In the genomic region with DNA sequence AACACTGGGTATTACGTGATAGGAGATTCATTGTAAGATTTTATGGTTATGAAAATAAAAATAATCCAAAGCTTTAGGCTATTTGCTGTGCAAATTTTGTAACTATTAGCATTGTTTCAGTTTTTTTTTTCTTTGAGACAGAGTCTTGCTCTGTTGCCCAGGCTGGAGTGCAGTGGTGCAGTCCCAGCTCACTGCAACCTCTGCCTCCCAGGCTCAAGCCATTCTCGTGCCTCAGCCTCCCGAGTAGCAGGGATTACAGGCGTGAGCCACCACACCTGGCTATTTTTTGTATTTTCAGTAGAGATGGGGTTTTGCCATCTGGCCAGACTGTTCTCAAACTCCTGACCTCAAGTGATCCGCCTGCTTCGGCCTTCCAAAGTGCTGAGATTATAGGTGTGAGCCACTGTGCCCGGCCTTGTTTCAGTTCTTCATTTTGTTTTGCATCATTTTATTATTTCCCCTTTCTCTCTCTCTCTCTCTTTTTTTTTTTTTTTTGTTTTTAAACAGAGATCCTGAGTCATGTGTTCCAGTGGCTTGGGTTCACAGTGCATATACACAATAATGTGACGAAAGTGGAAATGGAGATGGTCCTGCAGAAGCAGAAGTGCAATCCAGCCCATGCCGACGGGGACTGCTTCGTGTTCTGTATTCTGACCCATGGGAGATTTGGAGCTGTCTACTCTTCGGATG, we compare ENCODE assay signal across 8 cellular contexts. TPM values are rescaled to one million over a fixed set of nuclear protein-coding genes. Genes with fewer than 3 reads are reported as not detected.
DNase-seq lines count a peak whose midpoint lies in the region; ATAC-seq lines count a peak whose summit lies in the region.

No MANE protein-coding gene starts in this region.

- peak; percentile 45 for ATAC-seq in GM18520 (IDR thresholded peaks at IDR 0.05; ENCODE audit: unreplicated experiment)
- ATAC-seq in HG02571 (IDR thresholded peaks at IDR 0.05; ENCODE audit: unreplicated experiment), result peak; percentile 74

- no peak overlapping the region for H3K4ac ChIP-seq in mesendoderm (ENCODE audit: low read depth, low read length)

- no peak overlapping the region for H4K5ac ChIP-seq in mesendoderm (ENCODE audit: low read length)

- peak overlapping the region; percentile 91 to 97 (median 94) for H3K27ac Mint-ChIP-seq in IgD-negative memory B cell

- H2BK120ac ChIP-seq in mesendoderm (ENCODE audit: low read depth, low read length), result no peak overlapping the region

- H2BK15ac ChIP-seq in mesendoderm (replicated peaks; ENCODE audit: low read depth), result no peak overlapping the region

- no peaks in the 10 kb centered on the region for H3K79me2 ChIP-seq in mesendoderm (ENCODE audit: control insufficient read depth, insufficient read depth, low read length)

- no peak overlapping the region for H4K8ac ChIP-seq in mesendoderm (ENCODE audit: low read depth, low read length)

- H3K79me1 ChIP-seq in mesendoderm (ENCODE audit: low read length), result no peaks in the 10 kb centered on the region

- no peaks in the 10 kb centered on the region for H3K27me3 Mint-ChIP-seq in IgD-negative memory B cell

- H3K4me3 ChIP-seq in mesendoderm (ENCODE audit: low read length), result no peak overlapping the region

- peaks cover 0 to 3% (median 3%) of the 10 kb centered on the region in 3 donors for H3K9me3 Mint-ChIP-seq in IgD-negative memory B cell

- peaks cover 11% of the 10 kb centered on the region for H3K36me3 Mint-ChIP-seq in IgD-negative memory B cell

- H3K27ac ChIP-seq in layer of hippocampus (ENCODE audit: low read depth, low read length), result peak overlapping the region; percentile 36
- no peak overlapping the region for H3K27ac ChIP-seq in mesendoderm (ENCODE audit: low read depth, low read length)

- H3K36me3 ChIP-seq in mesendoderm (ENCODE audit: control insufficient read depth, insufficient read depth, low read length), result peaks cover 2% of the 10 kb centered on the region

- H3K27me3 ChIP-seq in layer of hippocampus (ENCODE audit: control insufficient read depth, insufficient read depth, low read length) (no peaks in the 10 kb centered on the region), mesendoderm (ENCODE audit: insufficient read depth, low read length, poor library complexity) (no peaks in the 10 kb centered on the region)

- no peak overlapping the region for H3K18ac ChIP-seq in mesendoderm (ENCODE audit: low read length)

- H3K23ac ChIP-seq in mesendoderm (ENCODE audit: low read length), result no peak overlapping the region

- H3K9ac ChIP-seq in mesendoderm (ENCODE audit: low read length), result no peak overlapping the region

- no peak for DNase-seq in NCI-H526 (lab: John Stamatoyannopoulos, UW)
- DNase-seq in NCI-H446 treated with DMSO at 0.1 percent for 48 hours (lab: John Stamatoyannopoulos, UW), result no peak
- DNase-seq in mesendoderm, result no peak
- DNase-seq in activated CD8-positive, alpha-beta memory T cell treated with anti-CD3 and anti-CD28 coated beads for 24 hours, result no peak

- no peak overlapping the region for H2AK5ac ChIP-seq in mesendoderm (ENCODE audit: low read length)

- no peaks in the 10 kb centered on the region for H3K4me1 ChIP-seq in mesendoderm (ENCODE audit: control insufficient read depth, low read depth, low read length)

- H3K4me3 Mint-ChIP-seq in IgD-negative memory B cell, result peak overlapping the region; percentile 57 to 93 (median 76)

- peaks cover 20 to 48% (median 38%) of the 10 kb centered on the region in 3 donors for H3K4me1 Mint-ChIP-seq in IgD-negative memory B cell

- WGBS in mesendoderm (ENCODE audit: extremely low coverage, insufficient coverage, low lambda C conversion rate), result no CpG with 5 or more reads among the region's 12 CpGs

- H3K56ac ChIP-seq in mesendoderm (ENCODE audit: low read length), result no peak overlapping the region

- H3K4me2 ChIP-seq in mesendoderm (ENCODE audit: low read length), result no peak overlapping the region

- no peak overlapping the region for H2BK5ac ChIP-seq in mesendoderm (ENCODE audit: low read length)

RNA-seq across cellular contexts. Expression of gene CASP10, which starts 25.8 kb away (rescaled TPM):
- 14.9 TPM for polyA plus RNA-seq in IgD-negative memory B cell
- polyA plus RNA-seq in mesendoderm (2013, experiment 1 of 2), result 2.7 TPM
- 2.8 TPM for polyA plus RNA-seq in mesendoderm (2013, experiment 2 of 2)

RNA-seq across cellular contexts. Expression of gene CASP8, which starts 51.6 kb away (rescaled TPM):
- 56.1 TPM for polyA plus RNA-seq in IgD-negative memory B cell
- 5.6 TPM for polyA plus RNA-seq in mesendoderm (2013, experiment 1 of 2)
- 6.0 TPM for polyA plus RNA-seq in mesendoderm (2013, experiment 2 of 2)
